In genomic region chr5:36689225-36689624, GRCh38 we compare ENCODE assay signal across 1 cellular context.
TF ChIP-seq lines count a peak whose summit lies in the region.

No MANE protein-coding gene starts in this region.

TF ChIP-seq in GM23338, 12 proteins besides CTCF, POLR2A, EP300 and RAD21 (continued from another document):
- TF ChIP-seq ZNF462 (CRISPR knock-in tag; IDR thresholded peaks at IDR 0.05) = no peak
- no peak for TF ChIP-seq ETS1 (IDR thresholded peaks at IDR 0.05)
- no peak for TF ChIP-seq CREB1 (CRISPR knock-in tag; IDR thresholded peaks at IDR 0.05; ENCODE audit: low read depth)
- no peak for TF ChIP-seq POLR2AphosphoS5 (IDR thresholded peaks at IDR 0.05; ENCODE audit: low read depth)
